1 cellular context compared by ENCODE assay signal in genomic region chr1:56516539-56517252, GRCh38.
A peak's percentile ranks its signal among the peaks of the same experiment; 100 is the strongest.
TF ChIP-seq lines count a peak whose summit lies in the region.

No MANE protein-coding gene starts in this region.

TF ChIP-seq in GM12878, 131 proteins besides CTCF, POLR2A, EP300 and RAD21 (continued from another document and continues in another):
- TF ChIP-seq, protein P1, sequence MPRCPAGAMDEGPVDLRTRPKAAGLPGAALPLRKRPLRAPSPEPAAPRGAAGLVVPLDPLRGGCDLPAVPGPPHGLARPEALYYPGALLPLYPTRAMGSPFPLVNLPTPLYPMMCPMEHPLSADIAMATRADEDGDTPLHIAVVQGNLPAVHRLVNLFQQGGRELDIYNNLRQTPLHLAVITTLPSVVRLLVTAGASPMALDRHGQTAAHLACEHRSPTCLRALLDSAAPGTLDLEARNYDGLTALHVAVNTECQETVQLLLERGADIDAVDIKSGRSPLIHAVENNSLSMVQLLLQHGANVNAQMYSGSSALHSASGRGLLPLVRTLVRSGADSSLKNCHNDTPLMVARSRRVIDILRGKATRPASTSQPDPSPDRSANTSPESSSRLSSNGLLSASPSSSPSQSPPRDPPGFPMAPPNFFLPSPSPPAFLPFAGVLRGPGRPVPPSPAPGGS (IDR thresholded peaks at IDR 0.05; ENCODE audit: borderline replicate concordance, insufficient read depth, low read depth, low read length, poor library complexity, severe bottlenecking): no peak
- TF ChIP-seq SMC3 (IDR thresholded peaks at IDR 0.05; ENCODE audit: borderline replicate concordance, low read length): no peak
- no peak for TF ChIP-seq REST (IDR thresholded peaks at IDR 0.05; ENCODE audit: low read depth, low read length)
- no peak; the same call in 1 of the 2 replicates for TF ChIP-seq ZNF217 (IDR thresholded peaks at IDR 0.05)
- TF ChIP-seq, protein P2, sequence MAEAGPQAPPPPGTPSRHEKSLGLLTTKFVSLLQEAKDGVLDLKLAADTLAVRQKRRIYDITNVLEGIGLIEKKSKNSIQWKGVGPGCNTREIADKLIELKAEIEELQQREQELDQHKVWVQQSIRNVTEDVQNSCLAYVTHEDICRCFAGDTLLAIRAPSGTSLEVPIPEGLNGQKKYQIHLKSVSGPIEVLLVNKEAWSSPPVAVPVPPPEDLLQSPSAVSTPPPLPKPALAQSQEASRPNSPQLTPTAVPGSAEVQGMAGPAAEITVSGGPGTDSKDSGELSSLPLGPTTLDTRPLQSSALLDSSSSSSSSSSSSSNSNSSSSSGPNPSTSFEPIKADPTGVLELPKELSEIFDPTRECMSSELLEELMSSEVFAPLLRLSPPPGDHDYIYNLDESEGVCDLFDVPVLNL (IDR thresholded peaks at IDR 0.05; ENCODE audit: low read depth, low read length): no peak
- TF ChIP-seq PAX8 (IDR thresholded peaks at IDR 0.05): no peak
- no peak for TF ChIP-seq LARP7 (IDR thresholded peaks at IDR 0.05)
- no peak for TF ChIP-seq MXI1 (IDR thresholded peaks at IDR 0.05; ENCODE audit: low read depth, low read length)
- TF ChIP-seq MYB (IDR thresholded peaks at IDR 0.05; ENCODE audit: borderline replicate concordance, low read depth, low read length): no peak
- TF ChIP-seq NKRF (conservative IDR thresholded peaks at IDR 0.05): no peak
- TF ChIP-seq, protein P3, sequence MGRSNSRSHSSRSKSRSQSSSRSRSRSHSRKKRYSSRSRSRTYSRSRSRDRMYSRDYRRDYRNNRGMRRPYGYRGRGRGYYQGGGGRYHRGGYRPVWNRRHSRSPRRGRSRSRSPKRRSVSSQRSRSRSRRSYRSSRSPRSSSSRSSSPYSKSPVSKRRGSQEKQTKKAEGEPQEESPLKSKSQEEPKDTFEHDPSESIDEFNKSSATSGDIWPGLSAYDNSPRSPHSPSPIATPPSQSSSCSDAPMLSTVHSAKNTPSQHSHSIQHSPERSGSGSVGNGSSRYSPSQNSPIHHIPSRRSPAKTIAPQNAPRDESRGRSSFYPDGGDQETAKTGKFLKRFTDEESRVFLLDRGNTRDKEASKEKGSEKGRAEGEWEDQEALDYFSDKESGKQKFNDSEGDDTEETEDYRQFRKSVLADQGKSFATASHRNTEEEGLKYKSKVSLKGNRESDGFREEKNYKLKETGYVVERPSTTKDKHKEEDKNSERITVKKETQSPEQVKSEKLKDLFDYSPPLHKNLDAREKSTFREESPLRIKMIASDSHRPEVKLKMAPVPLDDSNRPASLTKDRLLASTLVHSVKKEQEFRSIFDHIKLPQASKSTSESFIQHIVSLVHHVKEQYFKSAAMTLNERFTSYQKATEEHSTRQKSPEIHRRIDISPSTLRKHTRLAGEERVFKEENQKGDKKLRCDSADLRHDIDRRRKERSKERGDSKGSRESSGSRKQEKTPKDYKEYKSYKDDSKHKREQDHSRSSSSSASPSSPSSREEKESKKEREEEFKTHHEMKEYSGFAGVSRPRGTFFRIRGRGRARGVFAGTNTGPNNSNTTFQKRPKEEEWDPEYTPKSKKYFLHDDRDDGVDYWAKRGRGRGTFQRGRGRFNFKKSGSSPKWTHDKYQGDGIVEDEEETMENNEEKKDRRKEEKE (IDR thresholded peaks at IDR 0.05): no peak
- no peak for TF ChIP-seq SREBF1 (IDR thresholded peaks at IDR 0.05; ENCODE audit: low read length)
- no peak for TF ChIP-seq ATF3 (IDR thresholded peaks at IDR 0.05; ENCODE audit: borderline replicate concordance, extremely low read depth, low read depth, low read length)
- no peak for TF ChIP-seq FOS (IDR thresholded peaks at IDR 0.05; ENCODE audit: borderline replicate concordance, extremely low read depth, insufficient read length)
- no peak for TF ChIP-seq CREB1 (IDR thresholded peaks at IDR 0.05; ENCODE audit: low read depth)
- TF ChIP-seq IKZF1 (conservative IDR thresholded peaks at IDR 0.05): peak; percentile 59
- no peak for TF ChIP-seq EZH2 (IDR thresholded peaks at IDR 0.05; ENCODE audit: borderline replicate concordance, control insufficient read depth, low read depth, low read length)
- TF ChIP-seq, protein P4, sequence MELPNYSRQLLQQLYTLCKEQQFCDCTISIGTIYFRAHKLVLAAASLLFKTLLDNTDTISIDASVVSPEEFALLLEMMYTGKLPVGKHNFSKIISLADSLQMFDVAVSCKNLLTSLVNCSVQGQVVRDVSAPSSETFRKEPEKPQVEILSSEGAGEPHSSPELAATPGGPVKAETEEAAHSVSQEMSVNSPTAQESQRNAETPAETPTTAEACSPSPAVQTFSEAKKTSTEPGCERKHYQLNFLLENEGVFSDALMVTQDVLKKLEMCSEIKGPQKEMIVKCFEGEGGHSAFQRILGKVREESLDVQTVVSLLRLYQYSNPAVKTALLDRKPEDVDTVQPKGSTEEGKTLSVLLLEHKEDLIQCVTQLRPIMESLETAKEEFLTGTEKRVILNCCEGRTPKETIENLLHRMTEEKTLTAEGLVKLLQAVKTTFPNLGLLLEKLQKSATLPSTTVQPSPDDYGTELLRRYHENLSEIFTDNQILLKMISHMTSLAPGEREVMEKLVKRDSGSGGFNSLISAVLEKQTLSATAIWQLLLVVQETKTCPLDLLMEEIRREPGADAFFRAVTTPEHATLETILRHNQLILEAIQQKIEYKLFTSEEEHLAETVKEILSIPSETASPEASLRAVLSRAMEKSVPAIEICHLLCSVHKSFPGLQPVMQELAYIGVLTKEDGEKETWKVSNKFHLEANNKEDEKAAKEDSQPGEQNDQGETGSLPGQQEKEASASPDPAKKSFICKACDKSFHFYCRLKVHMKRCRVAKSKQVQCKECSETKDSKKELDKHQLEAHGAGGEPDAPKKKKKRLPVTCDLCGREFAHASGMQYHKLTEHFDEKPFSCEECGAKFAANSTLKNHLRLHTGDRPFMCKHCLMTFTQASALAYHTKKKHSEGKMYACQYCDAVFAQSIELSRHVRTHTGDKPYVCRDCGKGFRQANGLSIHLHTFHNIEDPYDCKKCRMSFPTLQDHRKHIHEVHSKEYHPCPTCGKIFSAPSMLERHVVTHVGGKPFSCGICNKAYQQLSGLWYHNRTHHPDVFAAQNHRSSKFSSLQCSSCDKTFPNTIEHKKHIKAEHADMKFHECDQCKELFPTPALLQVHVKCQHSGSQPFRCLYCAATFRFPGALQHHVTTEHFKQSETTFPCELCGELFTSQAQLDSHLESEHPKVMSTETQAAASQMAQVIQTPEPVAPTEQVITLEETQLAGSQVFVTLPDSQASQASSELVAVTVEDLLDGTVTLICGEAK (IDR thresholded peaks at IDR 0.05; ENCODE audit: borderline replicate concordance): no peak
- TF ChIP-seq PML (IDR thresholded peaks at IDR 0.05; ENCODE audit: low read length): no peak
- peak; percentile 90 for TF ChIP-seq SPI1 (IDR thresholded peaks at IDR 0.05; ENCODE audit: borderline replicate concordance, insufficient read depth, low read depth, low read length)
- TF ChIP-seq HSF1 (IDR thresholded peaks at IDR 0.05; ENCODE audit: low read depth, low read length): no peak
- TF ChIP-seq NR2F1 (conservative IDR thresholded peaks at IDR 0.05): peak; percentile 75
- TF ChIP-seq MTA2 (IDR thresholded peaks at IDR 0.05; ENCODE audit: low read depth): peak; percentile 50; the same call in 1 of the 2 replicates
- no peak for TF ChIP-seq WRNIP1 (IDR thresholded peaks at IDR 0.05; ENCODE audit: borderline replicate concordance, low read depth, low read length)
- no peak for TF ChIP-seq ZNF687 (IDR thresholded peaks at IDR 0.05)
- 0 out of 2 replicates have a peak, but pooled peaks have one; percentile 23 for TF ChIP-seq BCL11A (IDR thresholded peaks at IDR 0.05; ENCODE audit: low read depth, low read length)
- no peak for TF ChIP-seq PBX3 (IDR thresholded peaks at IDR 0.05; ENCODE audit: insufficient replicate concordance, low read depth, low read length)
- no peak for TF ChIP-seq KLF5 (IDR thresholded peaks at IDR 0.05; ENCODE audit: partially characterized antibody)
- no peak for TF ChIP-seq RAD51 (IDR thresholded peaks at IDR 0.05)
- TF ChIP-seq ZBED1 (IDR thresholded peaks at IDR 0.05; ENCODE audit: borderline replicate concordance): no peak
- peak; percentile 67 for TF ChIP-seq NBN (IDR thresholded peaks at IDR 0.05)
- no peak for TF ChIP-seq SP1 (IDR thresholded peaks at IDR 0.05; ENCODE audit: low read depth, low read length)
- TF ChIP-seq CHD1 (IDR thresholded peaks at IDR 0.05; ENCODE audit: low read depth, low read length): no peak
- TF ChIP-seq ZSCAN29 (IDR thresholded peaks at IDR 0.05): no peak
- no peak; the same call in 1 of the 2 replicates for TF ChIP-seq EED (IDR thresholded peaks at IDR 0.05; ENCODE audit: low read depth)
- no peak for TF ChIP-seq POLR2AphosphoS5 (IDR thresholded peaks at IDR 0.05; ENCODE audit: low read length)
